1 cellular context compared by ENCODE assay signal in genomic region chr7:44847920-44848634, GRCh38.
TF ChIP-seq lines count a peak whose summit lies in the region.

Gene H2AZ2 (minus strand): TSS chr7:44848087. CDS start chr7:44847971, 116 bp downstream.

TF ChIP-seq in SK-N-SH, 30 proteins besides CTCF, POLR2A, EP300 and RAD21 (continued from another document):
- TF ChIP-seq REST (IDR thresholded peaks at IDR 0.05; ENCODE audit: low read depth, low read length): no peak; the same call in 1 of the 2 replicates
- peak; percentile 73; the same call in 1 of the 2 replicates for TF ChIP-seq MXI1 (IDR thresholded peaks at IDR 0.05; ENCODE audit: low read depth, low read length)
- TF ChIP-seq TEAD4 (IDR thresholded peaks at IDR 0.05; ENCODE audit: borderline replicate concordance, insufficient read depth): no peak
- peak; percentile 2; the same call in 1 of the 2 replicates for TF ChIP-seq GABPA (IDR thresholded peaks at IDR 0.05; ENCODE audit: low read depth)
- TF ChIP-seq TCF12 (IDR thresholded peaks at IDR 0.05): peak; percentile 14; the same call in 1 of the 2 replicates
- peak; percentile 78 for TF ChIP-seq TAF1 (IDR thresholded peaks at IDR 0.05; ENCODE audit: borderline replicate concordance, low read depth, low read length)
- peak; percentile 21; the same call in 1 of the 2 replicates for TF ChIP-seq RCOR1 (IDR thresholded peaks at IDR 0.05; ENCODE audit: low read length)
- TF ChIP-seq POLR2AphosphoS5 (IDR thresholded peaks at IDR 0.05; ENCODE audit: low read depth, low read length): peak; percentile 91
- TF ChIP-seq ELF1 (IDR thresholded peaks at IDR 0.05): no peak
- no peak; the same call in 1 of the 2 replicates for TF ChIP-seq YY1 (IDR thresholded peaks at IDR 0.05; ENCODE audit: low read depth)
- no peak for TF ChIP-seq JUND (IDR thresholded peaks at IDR 0.05)
- TF ChIP-seq SMC3 (IDR thresholded peaks at IDR 0.05; ENCODE audit: low read depth, low read length): no peak
- TF ChIP-seq CHD2 (IDR thresholded peaks at IDR 0.05; ENCODE audit: low read length, partially characterized antibody): peak; percentile 98
- TF ChIP-seq RXRA (IDR thresholded peaks at IDR 0.05; ENCODE audit: borderline replicate concordance, low read depth): no peak
- peak; percentile 41 for TF ChIP-seq SIN3A (IDR thresholded peaks at IDR 0.05; ENCODE audit: borderline replicate concordance, low read depth, low read length)
- TF ChIP-seq MAX (IDR thresholded peaks at IDR 0.05; ENCODE audit: low read depth): peak; percentile 92; the same call in 1 of the 2 replicates
- no peak for TF ChIP-seq EZH2phosphoT487 (IDR thresholded peaks at IDR 0.05; ENCODE audit: borderline replicate concordance, low read depth)
- no peak for TF ChIP-seq MEF2A (IDR thresholded peaks at IDR 0.05; ENCODE audit: borderline replicate concordance, low read depth)
- TF ChIP-seq NRF1 (IDR thresholded peaks at IDR 0.05; ENCODE audit: low read depth, low read length): no peak
- TF ChIP-seq, protein P1, sequence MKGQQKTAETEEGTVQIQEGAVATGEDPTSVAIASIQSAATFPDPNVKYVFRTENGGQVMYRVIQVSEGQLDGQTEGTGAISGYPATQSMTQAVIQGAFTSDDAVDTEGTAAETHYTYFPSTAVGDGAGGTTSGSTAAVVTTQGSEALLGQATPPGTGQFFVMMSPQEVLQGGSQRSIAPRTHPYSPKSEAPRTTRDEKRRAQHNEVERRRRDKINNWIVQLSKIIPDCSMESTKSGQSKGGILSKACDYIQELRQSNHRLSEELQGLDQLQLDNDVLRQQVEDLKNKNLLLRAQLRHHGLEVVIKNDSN (IDR thresholded peaks at IDR 0.05; ENCODE audit: borderline replicate concordance, low read depth): no peak
- TF ChIP-seq FOXM1 (IDR thresholded peaks at IDR 0.05; ENCODE audit: low read depth): peak; percentile 77; the same call in 1 of the 2 replicates
TF ChIP-seq in SK-N-SH: peak in this region for 13.
